In the genomic region with DNA sequence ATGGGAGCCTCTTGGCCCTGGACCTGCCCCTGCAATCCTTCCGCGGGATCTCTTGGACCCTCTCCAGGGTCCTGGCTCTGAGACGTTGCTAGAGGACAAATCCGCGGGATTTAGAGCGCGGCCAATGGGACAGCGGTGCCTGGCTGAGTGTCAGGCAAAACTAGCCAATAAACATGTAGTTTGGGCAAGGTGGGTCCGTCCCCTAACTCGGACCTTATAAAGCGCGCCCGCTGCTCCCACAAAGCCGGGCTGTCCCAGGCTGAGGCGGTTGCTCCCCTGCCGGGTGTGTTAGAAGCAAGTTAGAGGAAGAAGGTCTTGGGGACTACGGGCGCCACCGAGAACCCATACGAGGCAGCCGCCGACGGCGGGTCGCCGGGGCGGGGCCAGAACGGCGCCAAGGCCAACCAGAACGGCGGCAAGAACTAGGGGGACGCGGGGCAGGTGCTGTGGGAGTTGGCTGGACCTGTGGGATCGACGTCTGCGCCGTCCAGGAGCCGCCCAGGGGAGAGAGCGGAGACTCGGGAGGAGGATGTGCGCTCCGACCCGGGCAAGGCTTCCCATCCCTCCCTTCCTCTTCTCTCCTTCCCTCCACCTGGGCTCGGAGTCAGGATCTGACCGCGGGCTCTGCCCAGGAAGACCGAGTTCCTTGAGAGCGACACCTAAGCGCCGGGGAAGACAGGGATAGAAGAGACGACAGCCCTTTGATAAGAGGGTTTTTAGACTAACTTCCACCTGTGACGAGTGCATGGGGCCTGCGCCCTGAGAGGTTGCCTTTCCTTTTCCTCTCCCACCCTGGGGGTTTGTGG, we compare ENCODE assay signal across 8 cellular contexts. TPM values are rescaled to one million over a fixed set of nuclear protein-coding genes. Genes with fewer than 3 reads are reported as not detected.
DNase-seq lines count a peak whose midpoint lies in the region; ATAC-seq, FAIRE-seq and TF ChIP-seq lines count a peak whose summit lies in the region.

No MANE protein-coding gene starts in this region.

- H3K9me3 ChIP-seq in iPS-20b (ENCODE audit: insufficient read depth, low read depth, low read length) = no peaks in the 10 kb centered on the region
- H3K9me3 ChIP-seq in skeletal muscle satellite cell (replicated peaks; ENCODE audit: low read length) = no peaks in the 10 kb centered on the region

- H3K27me3 ChIP-seq in bronchial epithelial cell (ENCODE audit: control insufficient read depth, insufficient read depth, low read length) = no peaks in the 10 kb centered on the region
- peaks cover 13% of the 10 kb centered on the region for H3K27me3 ChIP-seq in iPS-20b (ENCODE audit: insufficient read depth, low read length)
- no peaks in the 10 kb centered on the region for H3K27me3 ChIP-seq in skeletal muscle satellite cell (ENCODE audit: control insufficient read depth, insufficient read depth, low read length)

- no peak for FAIRE-seq in bronchial epithelial cell (lab: Jason Lieb, UNC)

- CTCF ChIA-PET in AG04449 (lab: Yijun Ruan, JAX) = interaction anchor here (0.8 to 2.8 kb wide), 15 partner anchors 11 to 502 kb away, joined by 3 to 36 read pairs (median 6); partner anchors contain the start of gene GSTA4

- no peak overlapping the region for H3K27ac ChIP-seq in iPS-20b (ENCODE audit: low read length)

- TF ChIP-seq CTCF in AG04449 (IDR thresholded peaks at IDR 0.05; ENCODE audit: insufficient read depth, low read length, missing control alignments) = no peak
- TF ChIP-seq CTCF in bronchial epithelial cell (IDR thresholded peaks at IDR 0.05; ENCODE audit: insufficient read depth, low read length, severe bottlenecking) = no peak

- peak overlapping the region; percentile 94 for H3K4me2 ChIP-seq in skeletal muscle satellite cell (ENCODE audit: low read length)

- H3K36me3 ChIP-seq in bronchial epithelial cell (ENCODE audit: control insufficient read depth, insufficient read depth, low read length) (no peaks in the 10 kb centered on the region), iPS-20b (ENCODE audit: insufficient read depth, low read depth, low read length) (peaks cover 14% of the 10 kb centered on the region), skeletal muscle satellite cell (ENCODE audit: insufficient read depth, low read length) (peaks cover 16% of the 10 kb centered on the region)

- peak; percentile 92 for ATAC-seq in GM18867 (IDR thresholded peaks at IDR 0.05; ENCODE audit: unreplicated experiment)
- ATAC-seq in HG03064 (IDR thresholded peaks at IDR 0.05; ENCODE audit: low read depth, unreplicated experiment) = peak; percentile 85

- POLR2A ChIA-PET in AG04449 (lab: Yijun Ruan, JAX) = interaction anchor here (0.7 to 1.2 kb wide), 3 partner anchors 88 to 148 kb away, joined by 3 to 4 read pairs (median 4); partner anchors contain the start of gene TRAM2

- DNase-seq in AG04449 (ENCODE audit: low read depth, low spot score) = peak; percentile 65
- peak; percentile 94 for DNase-seq in NCI-H2081 treated with DMSO at 0.1 percent for 48 hours (lab: John Stamatoyannopoulos, UW)
- peak; percentile 84 for DNase-seq in UCSD-AML1 (lab: John Stamatoyannopoulos, UW; ENCODE audit: unreplicated experiment)
- peak; percentile 86 for DNase-seq in bronchial epithelial cell (ENCODE audit: low read depth)

- H3K4me3 ChIP-seq in AG04449 (ENCODE audit: low read depth, low read length) (peak overlapping the region; percentile 62), bronchial epithelial cell (ENCODE audit: low read depth, low read length) (peak overlapping the region; percentile 63), iPS-20b (ENCODE audit: low read length) (peak overlapping the region; percentile 82), skeletal muscle satellite cell (ENCODE audit: low read length) (peak overlapping the region; percentile 88)

- H3K9ac ChIP-seq in iPS-20b (ENCODE audit: low read depth, low read length) (peak overlapping the region; percentile 76), skeletal muscle satellite cell (ENCODE audit: low read depth, low read length) (peak overlapping the region; percentile 80)

- 0 out of 2 replicates have a peak, but pooled peaks cover 3% of the 10 kb centered on the region for H3K4me1 ChIP-seq in iPS-20b (ENCODE audit: insufficient read depth, low read length)
- peaks cover 31% of the 10 kb centered on the region for H3K4me1 ChIP-seq in skeletal muscle satellite cell (ENCODE audit: control insufficient read depth, insufficient read depth, low read length)

RNA-seq across cellular contexts. Expression of gene TMEM14A, which starts 6.5 kb away (rescaled TPM):
- 20.1 and 22.6 TPM in 2 replicates for total RNA-seq in bronchial epithelial cell
- total RNA-seq in skeletal muscle satellite cell (2012; rRNA removed) = 30.6 and 31.4 TPM in 2 replicates
